Comparison of ENCODE assay signal across 20 cellular contexts in genomic region chr6:81734081-81734480, GRCh38. TPM values are rescaled to one million over a fixed set of nuclear protein-coding genes. Genes with fewer than 3 reads are reported as not detected.
A peak's percentile ranks its signal among the peaks of the same experiment; 100 is the strongest.
DNase-seq lines count a peak whose midpoint lies in the region; ATAC-seq, FAIRE-seq and TF ChIP-seq lines count a peak whose summit lies in the region.
"Had no signal": no experiment of that assay in that cellular context is flagged by ENCODE, and none has a peak within 500 bp of the region (broad histone marks: within the 10 kb centered on the region; RNA-seq: fewer than 3 reads in every experiment).

No MANE protein-coding gene starts in this region.

- TF ChIP-seq CTCF in bronchial epithelial cell (IDR thresholded peaks at IDR 0.05; ENCODE audit: insufficient read depth, low read length, severe bottlenecking) = peak; percentile 26

- in situ Hi-C loops in G401 (cut with HindIII; ENCODE audit: low sequenced_read_pairs) = no loop called here

- no peak for FAIRE-seq in bronchial epithelial cell (lab: Jason Lieb, UNC)

- no peaks in the 10 kb centered on the region for H3K79me2 ChIP-seq in Karpas-422 (ENCODE audit: low read length)

- H3K36me3 ChIP-seq in bronchial epithelial cell (ENCODE audit: control insufficient read depth, insufficient read depth, low read length) (no peaks in the 10 kb centered on the region), Karpas-422 (ENCODE audit: insufficient read depth, low read length) (no peaks in the 10 kb centered on the region)
- H3K36me3 ChIP-seq: ascending aorta, ovary, suprapubic skin had no signal

- H3K4me3 ChIP-seq in bronchial epithelial cell (ENCODE audit: low read depth, low read length) (no peak overlapping the region), Karpas-422 (ENCODE audit: low read length) (no peak overlapping the region)
- H3K4me3 ChIP-seq: ascending aorta, ovary, suprapubic skin had no signal

- H3K9ac ChIP-seq in Karpas-422 (ENCODE audit: low read length) = no peak overlapping the region

- no peak overlapping the region for H3K4me2 ChIP-seq in Karpas-422 (ENCODE audit: low read depth, low read length, poor library complexity, severe bottlenecking)

- no peaks in the 10 kb centered on the region for H3K9me3 ChIP-seq in Karpas-422 (ENCODE audit: low read length)
- H3K9me3 ChIP-seq: ovary, suprapubic skin had no signal

- H3K4me1 ChIP-seq in Karpas-422 (ENCODE audit: low read length) = no peaks in the 10 kb centered on the region
- H3K4me1 ChIP-seq: ascending aorta had no signal

- H2AFZ ChIP-seq in Karpas-422 (ENCODE audit: low read length) = no peak overlapping the region

- H3K9me2 ChIP-seq in Karpas-422 (replicated peaks; ENCODE audit: insufficient read depth, low read length) = no peaks in the 10 kb centered on the region

- peak; percentile 60 for ATAC-seq in left lobe of liver
- ATAC-seq in HG02798 (IDR thresholded peaks at IDR 0.05; ENCODE audit: poor library complexity, unreplicated experiment) = no peak
- ATAC-seq: left cardiac atrium, Right ventricle myocardium inferior had no signal

- DNase-seq in AML-193 (lab: John Stamatoyannopoulos, UW) = peak; percentile 64 to 70
- DNase-seq in LHCN-M2 (ENCODE audit: low read depth) = peak; percentile 12
- peak; percentile 24 for DNase-seq in bronchial epithelial cell (ENCODE audit: low read depth)
- no peak for DNase-seq in left lobe of liver (ENCODE audit: low spot score)
- DNase-seq in cerebellum (ENCODE audit: low spot score) = no peak
- DNase-seq in Karpas-422 = no peak
- no peak for DNase-seq in G401 (ENCODE audit: low spot score)
- DNase-seq: activated CD8-positive, alpha-beta memory T cell treated with anti-CD3 and anti-CD28 coated beads, Interleukin-2, amount 50 U/mL, for 4 hours; activated gamma-delta T cell treated with Interleukin-2 at 50 U/mL for 16 hours; cortex of kidney; left cardiac atrium; NCI-H1417 treated with DMSO at 0.1 percent for 48 hours; NK-92 treated with Interleukin-12 subunit alpha and Interleukin-12 subunit beta, amount 100 ng/mL, for 24 hours; ovary; stimulated activated CD4-positive, alpha-beta T cell treated with anti-CD3 and anti-CD28 coated beads, Interleukin-4, amount 100 ng/mL, for 4 hours; T-helper 9 cell had no signal

- H3K27ac ChIP-seq in Karpas-422 (ENCODE audit: low read length) = no peak overlapping the region
- H3K27ac ChIP-seq: ascending aorta, ovary, suprapubic skin had no signal

- H4K20me1 ChIP-seq in Karpas-422 (ENCODE audit: insufficient read depth, low read depth, low read length) = no peaks in the 10 kb centered on the region

- no peaks in the 10 kb centered on the region for H3K27me3 ChIP-seq in bronchial epithelial cell (ENCODE audit: control insufficient read depth, insufficient read depth, low read length)
- H3K27me3 ChIP-seq in Karpas-422 (ENCODE audit: low read length) = no peaks in the 10 kb centered on the region
- H3K27me3 ChIP-seq: ascending aorta, ovary, suprapubic skin had no signal

RNA-seq across cellular contexts. Expression of gene TENT5A, which starts 18.4 kb away (rescaled TPM):
- total RNA-seq in LHCN-M2 (2014; rRNA removed) (17.6 and 18.7 TPM in 2 replicates), bronchial epithelial cell (9.2 and 15.0 TPM in 2 replicates), left lobe of liver (7.8 TPM), cerebellum (8.1 TPM)
- 3.2 TPM for polyA plus RNA-seq in LHCN-M2 (2012)
- total RNA-seq in Karpas-422 (2014; rRNA removed; shearing (Covaris generic); ENCODE audit: low replicate concordance) = not detected in 2 replicates
- 0.03 and 0.18 TPM in 2 replicates for total RNA-seq in G401 (2014; rRNA removed; shearing (Covaris generic))

Comparison
In these comparisons a context has a peak if more than half of its experiments do, and no peak if none do; other contexts are left out.
1. DNase-seq: peak in AML-193 (2 of 2), LHCN-M2 (single experiment) and bronchial epithelial cell (single experiment); none in left lobe of liver (single experiment), cerebellum (single experiment), Karpas-422 (single experiment) and G401 (single experiment).